In genomic region chr3:49883992-49884391, GRCh38 we compare ENCODE assay signal across 19 cellular contexts. TPM values are rescaled to one million over a fixed set of nuclear protein-coding genes. Genes with fewer than 3 reads are reported as not detected.
"Had no signal": no experiment of that assay in that cellular context is flagged by ENCODE, and none has a peak within 500 bp of the region (broad histone marks: within the 10 kb centered on the region; RNA-seq: fewer than 3 reads in every experiment).

No MANE protein-coding gene starts in this region.

- H3K36me3 ChIP-seq: upper lobe of left lung had no signal

- DNase-seq: activated CD4-positive, alpha-beta memory T cell treated with anti-CD3 and anti-CD28 coated beads for 36 hours; activated CD4-positive, CD25-positive, alpha-beta regulatory T cell treated with anti-CD3 and anti-CD28 coated beads, Interleukin-2, amount 50 U/mL, for 72 hours; activated gamma-delta T cell treated with Interleukin-2 at 50 U/mL for 16 hours; activated T-cell treated with anti-CD3 and anti-CD28 coated beads, Interleukin-2, amount 50 U/mL, for 72 hours; aorta; endodermal cell; erythroblast; natural killer cell; stimulated activated CD4-positive, alpha-beta T cell treated with anti-CD3 and anti-CD28 coated beads, Interleukin-15, amount 100 ng/mL, for 24 hours; stimulated activated CD4-positive, alpha-beta T cell treated with anti-CD3 and anti-CD28 coated beads, Interleukin-4, amount 100 ng/mL, for 24 hours; upper lobe of left lung had no signal

- ATAC-seq: activated T-cell treated with anti-CD3 and anti-CD28 coated beads, Interleukin-2, amount 50 U/mL, for 72 hours; left lobe of liver; natural killer cell had no signal

- H3K9me3 ChIP-seq: upper lobe of left lung had no signal

- H3K27me3 Mint-ChIP-seq: activated CD4-positive, alpha-beta memory T cell treated with anti-CD3 and anti-CD28 coated beads for 36 hours; stimulated activated naive CD8-positive, alpha-beta T cell treated with anti-CD3 and anti-CD28 coated beads, Interleukin-15, Interleukin-2, amounts not matched to agents 100 ng/mL and 50 ng/mL, for 24 hours had no signal

- H3K27me3 ChIP-seq: upper lobe of left lung had no signal

- H3K27ac ChIP-seq: upper lobe of left lung had no signal

- H3K4me3 Mint-ChIP-seq: activated CD4-positive, alpha-beta memory T cell treated with anti-CD3 and anti-CD28 coated beads for 36 hours; activated T-cell treated with anti-CD3 and anti-CD28 coated beads, Interleukin-2, amount 50 U/mL, for 72 hours; endodermal cell; memory B cell; natural killer cell; stimulated activated naive CD8-positive, alpha-beta T cell treated with anti-CD3 and anti-CD28 coated beads, Interleukin-15, Interleukin-2, amounts not matched to agents 100 ng/mL and 50 ng/mL, for 24 hours had no signal

- H3K36me3 Mint-ChIP-seq: activated CD4-positive, alpha-beta memory T cell treated with anti-CD3 and anti-CD28 coated beads for 36 hours; memory B cell; natural killer cell had no signal

- H3K4me1 Mint-ChIP-seq: memory B cell, natural killer cell had no signal

- H3K4me1 ChIP-seq: upper lobe of left lung had no signal

- H3K9me3 Mint-ChIP-seq: activated CD4-positive, alpha-beta memory T cell treated with anti-CD3 and anti-CD28 coated beads for 36 hours; activated T-cell treated with anti-CD3 and anti-CD28 coated beads, Interleukin-2, amount 50 U/mL, for 72 hours; endodermal cell; memory B cell; natural killer cell; stimulated activated naive CD8-positive, alpha-beta T cell treated with anti-CD3 and anti-CD28 coated beads, Interleukin-15, Interleukin-2, amounts not matched to agents 100 ng/mL and 50 ng/mL, for 24 hours had no signal

- H3K4me3 ChIP-seq: upper lobe of left lung had no signal

- H3K27ac Mint-ChIP-seq: activated CD4-positive, alpha-beta memory T cell treated with anti-CD3 and anti-CD28 coated beads for 36 hours; activated T-cell treated with anti-CD3 and anti-CD28 coated beads, Interleukin-2, amount 50 U/mL, for 72 hours; endodermal cell; memory B cell; natural killer cell; stimulated activated naive CD8-positive, alpha-beta T cell treated with anti-CD3 and anti-CD28 coated beads, Interleukin-15, Interleukin-2, amounts not matched to agents 100 ng/mL and 50 ng/mL, for 24 hours had no signal

RNA-seq across cellular contexts. Expression of gene CAMKV, which starts 14.3 kb away (rescaled TPM):
- total RNA-seq: aorta; chondrocyte; dermis microvascular lymphatic vessel endothelial cell; left lobe of liver; natural killer cell; osteocyte; skeletal muscle tissue; T-helper 2 cell treated with Interferon-gamma antibody and Interleukin-4, amounts not matched to agents 100 ng/mL and 5 ng/mL, for 36 hours had no signal
